27 cellular contexts compared by ENCODE assay signal in the genomic region with DNA sequence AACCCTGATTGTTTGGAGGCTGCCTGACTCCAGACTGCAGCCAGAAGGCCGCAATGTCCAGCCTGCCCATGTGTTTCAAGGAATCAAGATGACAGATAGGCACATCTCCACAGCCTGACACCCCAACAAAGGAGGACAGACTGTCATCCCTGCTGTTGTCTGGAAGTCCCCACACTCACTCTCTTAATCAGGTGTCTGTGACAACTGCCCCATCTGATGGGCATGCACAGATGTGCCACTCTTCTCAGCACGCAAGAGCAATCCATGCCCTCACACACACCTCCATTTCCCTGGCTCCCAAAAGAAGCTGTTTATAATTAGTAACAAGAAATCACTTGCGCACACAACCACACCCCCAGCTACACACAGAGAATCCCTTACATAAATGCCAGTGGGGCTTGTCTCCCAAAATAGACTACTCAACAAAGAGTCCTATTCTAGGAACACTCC.
"Had no signal": no experiment of that assay in that cellular context is flagged by ENCODE, and none has a peak within 500 bp of the region (broad histone marks: within the 10 kb centered on the region; RNA-seq: fewer than 3 reads in every experiment).

No MANE protein-coding gene starts in this region.

- DNase-seq: activated CD4-positive, alpha-beta memory T cell treated with anti-CD3 and anti-CD28 coated beads, Interleukin-2, amount 10 ng/mL, durations not matched to agents 7 days and 5 days; activated CD4-positive, alpha-beta T cell treated with anti-CD3 and anti-CD28 coated beads, Interleukin-2, amount 10 ng/mL, durations not matched to agents 24 days and 14 days; cerebellar nuclear complex; cortex of kidney; endodermal cell; esophagus squamous epithelium; immature natural killer cell; left lung; mammary epithelial cell; midbrain; nephron progenitor cell; pancreas; sigmoid colon; spleen; stimulated activated CD4-positive, alpha-beta T cell treated with anti-CD3 and anti-CD28 coated beads, Interleukin-4, amount 100 ng/mL, for 1 hour; stimulated activated naive CD4-positive, alpha-beta T cell; SW 1271; T-helper 2 cell; upper lobe of right lung had no signal

- H3K9me3 Mint-ChIP-seq: activated CD4-positive, alpha-beta memory T cell treated with anti-CD3 and anti-CD28 coated beads, Interleukin-2, amount 10 ng/mL, durations not matched to agents 7 days and 5 days; activated CD4-positive, alpha-beta T cell treated with anti-CD3 and anti-CD28 coated beads, Interleukin-2, amount 10 ng/mL, durations not matched to agents 24 days and 14 days; activated T-helper 1 cell treated with anti-CD3 and anti-CD28 coated beads, Interleukin-12 subunit alpha, Interleukin-12 subunit beta, Interleukin-2, Interleukin-4 antibody, amounts not matched to agents 30 ng/mL and 10 ng/mL and 1 ng/mL, durations not matched to agents 14 hours and 24 hours and 36 hours; endodermal cell; immature natural killer cell; nephron progenitor cell had no signal

- ATAC-seq: activated CD4-positive, CD25-positive, alpha-beta regulatory T cell treated with anti-CD3 and anti-CD28 coated beads, Interleukin-2, amount 50 U/mL, for 24 hours; left lung; pancreas had no signal

- H3K4me2 ChIP-seq: hepatocyte had no signal

- H3K36me3 Mint-ChIP-seq: activated naive CD8-positive, alpha-beta T cell; immature natural killer cell had no signal

- H3K27me3 Mint-ChIP-seq: activated CD4-positive, alpha-beta memory T cell treated with anti-CD3 and anti-CD28 coated beads, Interleukin-2, amount 10 ng/mL, durations not matched to agents 7 days and 5 days; activated CD4-positive, alpha-beta T cell treated with anti-CD3 and anti-CD28 coated beads, Interleukin-2, amount 10 ng/mL, durations not matched to agents 24 days and 14 days had no signal

- H3K27ac Mint-ChIP-seq: activated CD4-positive, alpha-beta memory T cell treated with anti-CD3 and anti-CD28 coated beads, Interleukin-2, amount 10 ng/mL, durations not matched to agents 7 days and 5 days; activated CD4-positive, alpha-beta T cell treated with anti-CD3 and anti-CD28 coated beads, Interleukin-2, amount 10 ng/mL, durations not matched to agents 24 days and 14 days; activated naive CD8-positive, alpha-beta T cell; activated T-helper 1 cell treated with anti-CD3 and anti-CD28 coated beads, Interleukin-12 subunit alpha, Interleukin-12 subunit beta, Interleukin-2, Interleukin-4 antibody, amounts not matched to agents 30 ng/mL and 10 ng/mL and 1 ng/mL, durations not matched to agents 14 hours and 24 hours and 36 hours; endodermal cell; immature natural killer cell; nephron progenitor cell had no signal

- H3K27me3 ChIP-seq: breast epithelium, esophagus squamous epithelium, hepatocyte, left lung, pancreas, sigmoid colon, spleen, upper lobe of right lung had no signal

- H3K9me3 ChIP-seq: breast epithelium, esophagus squamous epithelium, left lung, pancreas, sigmoid colon, spleen, thoracic aorta, upper lobe of right lung had no signal

- H3K27ac ChIP-seq: breast epithelium, esophagus squamous epithelium, hepatocyte, left lung, pancreas, sigmoid colon, SK-N-MC, spleen, thoracic aorta, upper lobe of right lung, VCaP had no signal

- H2AFZ ChIP-seq: hepatocyte had no signal

- H3K36me3 ChIP-seq: breast epithelium, spleen, thoracic aorta had no signal

- H3K4me3 ChIP-seq: breast epithelium, esophagus squamous epithelium, hepatocyte, left lung, pancreas, sigmoid colon, SK-N-MC, spleen, thoracic aorta, upper lobe of right lung had no signal

- H3K4me3 Mint-ChIP-seq: activated CD4-positive, alpha-beta memory T cell treated with anti-CD3 and anti-CD28 coated beads, Interleukin-2, amount 10 ng/mL, durations not matched to agents 7 days and 5 days; activated CD4-positive, alpha-beta T cell treated with anti-CD3 and anti-CD28 coated beads, Interleukin-2, amount 10 ng/mL, durations not matched to agents 24 days and 14 days; activated naive CD8-positive, alpha-beta T cell; activated T-helper 1 cell treated with anti-CD3 and anti-CD28 coated beads, Interleukin-12 subunit alpha, Interleukin-12 subunit beta, Interleukin-2, Interleukin-4 antibody, amounts not matched to agents 30 ng/mL and 10 ng/mL and 1 ng/mL, durations not matched to agents 14 hours and 24 hours and 36 hours; endodermal cell; immature natural killer cell; nephron progenitor cell had no signal

- H3K4me1 Mint-ChIP-seq: activated CD4-positive, alpha-beta memory T cell treated with anti-CD3 and anti-CD28 coated beads, Interleukin-2, amount 10 ng/mL, durations not matched to agents 7 days and 5 days; activated CD4-positive, alpha-beta T cell treated with anti-CD3 and anti-CD28 coated beads, Interleukin-2, amount 10 ng/mL, durations not matched to agents 24 days and 14 days; immature natural killer cell; nephron progenitor cell had no signal

- H3K4me1 ChIP-seq: left lung, pancreas, spleen, upper lobe of right lung had no signal
